12 cellular contexts compared by ENCODE assay signal in genomic region chr3:72753495-72753894, GRCh38.
"Had no signal": no experiment of that assay in that cellular context is flagged by ENCODE, and none has a peak within 500 bp of the region (broad histone marks: within the 10 kb centered on the region; RNA-seq: fewer than 3 reads in every experiment).

No MANE protein-coding gene starts in this region.

- H3K27me3 Mint-ChIP-seq: activated CD8-positive, alpha-beta memory T cell treated with anti-CD3 and anti-CD28 coated beads, Interleukin-2, amount 10 ng/mL, durations not matched to agents 7 days and 5 days had no signal

- DNase-seq: activated CD4-positive, alpha-beta T cell treated with anti-CD3 and anti-CD28 coated beads, Interleukin-2, amount 50 U/mL, for 4 hours; activated CD8-positive, alpha-beta memory T cell treated with anti-CD3 and anti-CD28 coated beads, Interleukin-2, amount 10 ng/mL, durations not matched to agents 7 days and 5 days; activated gamma-delta T cell treated with Interleukin-2 at 50 U/mL for 16 hours; activated T-cell treated with anti-CD3 and anti-CD28 coated beads, Interleukin-2, amount 50 U/mL, for 48 hours; aorta; head of caudate nucleus; left ventricle myocardium superior; mesendoderm; thyroid gland had no signal

- H3K9me3 ChIP-seq: esophagus muscularis mucosa, thyroid gland, vagina had no signal

- H3K4me3 ChIP-seq: esophagus muscularis mucosa, skin epidermis, thyroid gland, vagina had no signal

- ATAC-seq: activated CD8-positive, alpha-beta memory T cell treated with anti-CD3 and anti-CD28 coated beads, Interleukin-2, amount 10 ng/mL, durations not matched to agents 7 days and 5 days; left ventricle myocardium superior had no signal

- H3K4me1 ChIP-seq: esophagus muscularis mucosa, thyroid gland, vagina had no signal

- H3K4me3 Mint-ChIP-seq: activated CD8-positive, alpha-beta memory T cell treated with anti-CD3 and anti-CD28 coated beads, Interleukin-2, amount 10 ng/mL, durations not matched to agents 7 days and 5 days had no signal

- H3K27me3 ChIP-seq: esophagus muscularis mucosa, thyroid gland, vagina had no signal

- H3K27ac Mint-ChIP-seq: activated CD8-positive, alpha-beta memory T cell treated with anti-CD3 and anti-CD28 coated beads, Interleukin-2, amount 10 ng/mL, durations not matched to agents 7 days and 5 days had no signal

- H3K27ac ChIP-seq: esophagus muscularis mucosa, skin epidermis, thyroid gland, vagina had no signal

- H3K36me3 ChIP-seq: thyroid gland, vagina had no signal
